1 cellular context compared by ENCODE assay signal in the genomic region with DNA sequence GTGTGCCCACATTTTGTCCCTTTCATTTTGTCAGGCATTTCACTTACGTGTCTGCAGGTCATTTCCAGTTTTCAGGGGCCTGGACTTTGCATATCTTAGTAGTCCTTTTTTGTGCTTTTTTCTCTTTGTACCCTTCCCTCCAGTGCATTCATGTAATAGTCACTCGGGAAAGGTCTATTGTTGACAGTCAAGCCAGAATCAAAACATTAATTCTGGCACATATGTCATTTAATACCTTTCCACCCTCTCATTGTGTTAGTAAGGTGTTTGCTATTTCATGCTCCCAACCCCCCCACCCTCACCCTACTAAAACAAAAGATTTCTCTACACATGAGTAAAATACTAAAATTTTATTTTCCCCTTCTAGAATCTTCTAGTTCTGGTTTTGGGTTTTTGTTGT.
TF ChIP-seq lines count a peak whose summit lies in the region.

No MANE protein-coding gene starts in this region.

TF ChIP-seq in GM12878, 131 proteins besides CTCF, POLR2A, EP300 and RAD21 (continued from another document):
- TF ChIP-seq, protein P1, sequence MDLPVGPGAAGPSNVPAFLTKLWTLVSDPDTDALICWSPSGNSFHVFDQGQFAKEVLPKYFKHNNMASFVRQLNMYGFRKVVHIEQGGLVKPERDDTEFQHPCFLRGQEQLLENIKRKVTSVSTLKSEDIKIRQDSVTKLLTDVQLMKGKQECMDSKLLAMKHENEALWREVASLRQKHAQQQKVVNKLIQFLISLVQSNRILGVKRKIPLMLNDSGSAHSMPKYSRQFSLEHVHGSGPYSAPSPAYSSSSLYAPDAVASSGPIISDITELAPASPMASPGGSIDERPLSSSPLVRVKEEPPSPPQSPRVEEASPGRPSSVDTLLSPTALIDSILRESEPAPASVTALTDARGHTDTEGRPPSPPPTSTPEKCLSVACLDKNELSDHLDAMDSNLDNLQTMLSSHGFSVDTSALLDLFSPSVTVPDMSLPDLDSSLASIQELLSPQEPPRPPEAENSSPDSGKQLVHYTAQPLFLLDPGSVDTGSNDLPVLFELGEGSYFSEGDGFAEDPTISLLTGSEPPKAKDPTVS (IDR thresholded peaks at IDR 0.05; ENCODE audit: low read depth, low read length): no peak
- TF ChIP-seq BMI1 (IDR thresholded peaks at IDR 0.05; ENCODE audit: borderline replicate concordance): no peak
- no peak for TF ChIP-seq EED (IDR thresholded peaks at IDR 0.05; ENCODE audit: low read depth)
- TF ChIP-seq, protein P2, sequence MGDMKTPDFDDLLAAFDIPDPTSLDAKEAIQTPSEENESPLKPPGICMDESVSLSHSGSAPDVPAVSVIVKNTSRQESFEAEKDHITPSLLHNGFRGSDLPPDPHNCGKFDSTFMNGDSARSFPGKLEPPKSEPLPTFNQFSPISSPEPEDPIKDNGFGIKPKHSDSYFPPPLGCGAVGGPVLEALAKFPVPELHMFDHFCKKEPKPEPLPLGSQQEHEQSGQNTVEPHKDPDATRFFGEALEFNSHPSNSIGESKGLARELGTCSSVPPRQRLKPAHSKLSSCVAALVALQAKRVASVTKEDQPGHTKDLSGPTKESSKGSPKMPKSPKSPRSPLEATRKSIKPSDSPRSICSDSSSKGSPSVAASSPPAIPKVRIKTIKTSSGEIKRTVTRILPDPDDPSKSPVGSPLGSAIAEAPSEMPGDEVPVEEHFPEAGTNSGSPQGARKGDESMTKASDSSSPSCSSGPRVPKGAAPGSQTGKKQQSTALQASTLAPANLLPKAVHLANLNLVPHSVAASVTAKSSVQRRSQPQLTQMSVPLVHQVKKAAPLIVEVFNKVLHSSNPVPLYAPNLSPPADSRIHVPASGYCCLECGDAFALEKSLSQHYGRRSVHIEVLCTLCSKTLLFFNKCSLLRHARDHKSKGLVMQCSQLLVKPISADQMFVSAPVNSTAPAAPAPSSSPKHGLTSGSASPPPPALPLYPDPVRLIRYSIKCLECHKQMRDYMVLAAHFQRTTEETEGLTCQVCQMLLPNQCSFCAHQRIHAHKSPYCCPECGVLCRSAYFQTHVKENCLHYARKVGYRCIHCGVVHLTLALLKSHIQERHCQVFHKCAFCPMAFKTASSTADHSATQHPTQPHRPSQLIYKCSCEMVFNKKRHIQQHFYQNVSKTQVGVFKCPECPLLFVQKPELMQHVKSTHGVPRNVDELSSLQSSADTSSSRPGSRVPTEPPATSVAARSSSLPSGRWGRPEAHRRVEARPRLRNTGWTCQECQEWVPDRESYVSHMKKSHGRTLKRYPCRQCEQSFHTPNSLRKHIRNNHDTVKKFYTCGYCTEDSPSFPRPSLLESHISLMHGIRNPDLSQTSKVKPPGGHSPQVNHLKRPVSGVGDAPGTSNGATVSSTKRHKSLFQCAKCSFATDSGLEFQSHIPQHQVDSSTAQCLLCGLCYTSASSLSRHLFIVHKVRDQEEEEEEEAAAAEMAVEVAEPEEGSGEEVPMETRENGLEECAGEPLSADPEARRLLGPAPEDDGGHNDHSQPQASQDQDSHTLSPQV (IDR thresholded peaks at IDR 0.05): no peak
- TF ChIP-seq, protein P3, sequence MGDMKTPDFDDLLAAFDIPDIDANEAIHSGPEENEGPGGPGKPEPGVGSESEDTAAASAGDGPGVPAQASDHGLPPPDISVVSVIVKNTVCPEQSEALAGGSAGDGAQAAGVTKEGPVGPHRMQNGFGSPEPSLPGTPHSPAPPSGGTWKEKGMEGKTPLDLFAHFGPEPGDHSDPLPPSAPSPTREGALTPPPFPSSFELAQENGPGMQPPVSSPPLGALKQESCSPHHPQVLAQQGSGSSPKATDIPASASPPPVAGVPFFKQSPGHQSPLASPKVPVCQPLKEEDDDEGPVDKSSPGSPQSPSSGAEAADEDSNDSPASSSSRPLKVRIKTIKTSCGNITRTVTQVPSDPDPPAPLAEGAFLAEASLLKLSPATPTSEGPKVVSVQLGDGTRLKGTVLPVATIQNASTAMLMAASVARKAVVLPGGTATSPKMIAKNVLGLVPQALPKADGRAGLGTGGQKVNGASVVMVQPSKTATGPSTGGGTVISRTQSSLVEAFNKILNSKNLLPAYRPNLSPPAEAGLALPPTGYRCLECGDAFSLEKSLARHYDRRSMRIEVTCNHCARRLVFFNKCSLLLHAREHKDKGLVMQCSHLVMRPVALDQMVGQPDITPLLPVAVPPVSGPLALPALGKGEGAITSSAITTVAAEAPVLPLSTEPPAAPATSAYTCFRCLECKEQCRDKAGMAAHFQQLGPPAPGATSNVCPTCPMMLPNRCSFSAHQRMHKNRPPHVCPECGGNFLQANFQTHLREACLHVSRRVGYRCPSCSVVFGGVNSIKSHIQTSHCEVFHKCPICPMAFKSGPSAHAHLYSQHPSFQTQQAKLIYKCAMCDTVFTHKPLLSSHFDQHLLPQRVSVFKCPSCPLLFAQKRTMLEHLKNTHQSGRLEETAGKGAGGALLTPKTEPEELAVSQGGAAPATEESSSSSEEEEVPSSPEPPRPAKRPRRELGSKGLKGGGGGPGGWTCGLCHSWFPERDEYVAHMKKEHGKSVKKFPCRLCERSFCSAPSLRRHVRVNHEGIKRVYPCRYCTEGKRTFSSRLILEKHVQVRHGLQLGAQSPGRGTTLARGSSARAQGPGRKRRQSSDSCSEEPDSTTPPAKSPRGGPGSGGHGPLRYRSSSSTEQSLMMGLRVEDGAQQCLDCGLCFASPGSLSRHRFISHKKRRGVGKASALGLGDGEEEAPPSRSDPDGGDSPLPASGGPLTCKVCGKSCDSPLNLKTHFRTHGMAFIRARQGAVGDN (IDR thresholded peaks at IDR 0.05): no peak
- TF ChIP-seq STAT3 (IDR thresholded peaks at IDR 0.05; ENCODE audit: low read depth, low read length): no peak
- TF ChIP-seq EGR1 (IDR thresholded peaks at IDR 0.05; ENCODE audit: borderline replicate concordance in 1 of 2, low read depth in 2 of 2, low read length in 2 of 2): no peak
- no peak for TF ChIP-seq RUNX3 (IDR thresholded peaks at IDR 0.05; ENCODE audit: low read length)
